Comparison of ENCODE assay signal across 20 cellular contexts in genomic region chr11:71302911-71303310, GRCh38. TPM values are rescaled to one million over a fixed set of nuclear protein-coding genes. Genes with fewer than 3 reads are reported as not detected.
DNase-seq lines count a peak whose midpoint lies in the region; ATAC-seq and TF ChIP-seq lines count a peak whose summit lies in the region.
"Had no signal": no experiment of that assay in that cellular context is flagged by ENCODE, and none has a peak within 500 bp of the region (broad histone marks: within the 10 kb centered on the region; RNA-seq: fewer than 3 reads in every experiment).

No MANE protein-coding gene starts in this region.

- no peaks in the 10 kb centered on the region for H3K36me3 Mint-ChIP-seq in natural killer cell treated with Interleukin-12 subunit alpha and Interleukin-12 subunit beta and Interleukin-15 and Interleukin-18, amount 100 ng/mL, for 72 hours
- no peaks in the 10 kb centered on the region for H3K36me3 Mint-ChIP-seq in natural killer cell
- H3K36me3 Mint-ChIP-seq in activated naive CD8-positive, alpha-beta T cell treated with anti-CD3 and anti-CD28 coated beads for 36 hours, result no peaks in the 10 kb centered on the region
- H3K36me3 Mint-ChIP-seq: activated naive CD4-positive, alpha-beta T cell treated with anti-CD3 and anti-CD28 coated beads, Interleukin-2, amount 50 U/mL, for 72 hours had no signal

- DNase-seq in natural killer cell treated with Interleukin-12 subunit alpha and Interleukin-12 subunit beta and Interleukin-15 and Interleukin-18, amount 100 ng/mL, for 72 hours (ENCODE audit: low spot score), result peak; percentile 37
- DNase-seq in natural killer cell, result no peak
- DNase-seq in SW480 (ENCODE audit: low spot score), result peak; percentile 19
- DNase-seq in islet precursor cell, result peak; percentile 54
- DNase-seq in activated naive CD8-positive, alpha-beta T cell treated with anti-CD3 and anti-CD28 coated beads for 36 hours, result no peak
- DNase-seq: activated CD4-positive, alpha-beta T cell treated with anti-CD3 and anti-CD28 coated beads for 36 hours; COR-L47; effector memory CD8-positive, alpha-beta T cell; foreskin keratinocyte; HCEC 1CT; MG63; NCI-H187 treated with DMSO at 0.1 percent for 48 hours; SHP77 had no signal

- peaks cover 11% of the 10 kb centered on the region in 2 donors for H3K27me3 Mint-ChIP-seq in natural killer cell treated with Interleukin-12 subunit alpha and Interleukin-12 subunit beta and Interleukin-15 and Interleukin-18, amount 100 ng/mL, for 72 hours
- H3K27me3 Mint-ChIP-seq in natural killer cell (ENCODE audit: low read depth in 2 of 2), result peaks cover 2 to 19% of the 10 kb centered on the region in 2 donors
- H3K27me3 Mint-ChIP-seq in activated naive CD8-positive, alpha-beta T cell treated with anti-CD3 and anti-CD28 coated beads for 36 hours, result peaks cover 37% of the 10 kb centered on the region

- H3K27ac Mint-ChIP-seq in natural killer cell treated with Interleukin-12 subunit alpha and Interleukin-12 subunit beta and Interleukin-15 and Interleukin-18, amount 100 ng/mL, for 72 hours, result no peak overlapping the region
- H3K27ac Mint-ChIP-seq in natural killer cell, result no peak overlapping the region
- H3K27ac Mint-ChIP-seq in activated naive CD8-positive, alpha-beta T cell treated with anti-CD3 and anti-CD28 coated beads for 36 hours, result no peak overlapping the region
- H3K27ac Mint-ChIP-seq: activated CD4-positive, alpha-beta T cell treated with anti-CD3 and anti-CD28 coated beads for 36 hours; activated naive CD4-positive, alpha-beta T cell treated with anti-CD3 and anti-CD28 coated beads, Interleukin-2, amount 50 U/mL, for 72 hours; effector memory CD8-positive, alpha-beta T cell; nephron; T-helper 2 cell treated with Interferon-gamma antibody and Interleukin-4, amounts not matched to agents 5 μg/mL and 100 μg/mL, for 36 hours had no signal

- intact Hi-C loops in natural killer cell (cut with micrococcal nuclease), result no loop called here

- no peaks in the 10 kb centered on the region for H3K9me3 Mint-ChIP-seq in natural killer cell treated with Interleukin-12 subunit alpha and Interleukin-12 subunit beta and Interleukin-15 and Interleukin-18, amount 100 ng/mL, for 72 hours
- H3K9me3 Mint-ChIP-seq in natural killer cell, result no peaks in the 10 kb centered on the region
- H3K9me3 Mint-ChIP-seq in activated naive CD8-positive, alpha-beta T cell treated with anti-CD3 and anti-CD28 coated beads for 36 hours, result no peaks in the 10 kb centered on the region
- H3K9me3 Mint-ChIP-seq: activated naive CD4-positive, alpha-beta T cell treated with anti-CD3 and anti-CD28 coated beads, Interleukin-2, amount 50 U/mL, for 72 hours; effector memory CD8-positive, alpha-beta T cell; nephron; T-helper 2 cell treated with Interferon-gamma antibody and Interleukin-4, amounts not matched to agents 5 μg/mL and 100 μg/mL, for 36 hours had no signal

- no peak for ATAC-seq in natural killer cell treated with Interleukin-12 subunit alpha and Interleukin-12 subunit beta and Interleukin-15 and Interleukin-18, amount 100 ng/mL, for 72 hours
- ATAC-seq in natural killer cell (no peak), HG03469 (IDR thresholded peaks at IDR 0.05; ENCODE audit: unreplicated experiment) (no peak), GM19397 (IDR thresholded peaks at IDR 0.05; ENCODE audit: unreplicated experiment) (no peak), GM19035 (IDR thresholded peaks at IDR 0.05; ENCODE audit: unreplicated experiment) (no peak)
- ATAC-seq: activated CD4-positive, alpha-beta T cell treated with anti-CD3 and anti-CD28 coated beads for 36 hours; activated naive CD4-positive, alpha-beta T cell treated with anti-CD3 and anti-CD28 coated beads, Interleukin-2, amount 50 U/mL, for 72 hours; effector memory CD8-positive, alpha-beta T cell; foreskin keratinocyte had no signal

- peaks cover 0 to 3% of the 10 kb centered on the region in 2 donors for H3K4me1 Mint-ChIP-seq in natural killer cell treated with Interleukin-12 subunit alpha and Interleukin-12 subunit beta and Interleukin-15 and Interleukin-18, amount 100 ng/mL, for 72 hours (ENCODE audit: low read depth in 2 of 2)
- H3K4me1 Mint-ChIP-seq in natural killer cell, result no peaks in the 10 kb centered on the region
- no peaks in the 10 kb centered on the region for H3K4me1 Mint-ChIP-seq in activated naive CD8-positive, alpha-beta T cell treated with anti-CD3 and anti-CD28 coated beads for 36 hours
- H3K4me1 Mint-ChIP-seq: activated CD4-positive, alpha-beta T cell treated with anti-CD3 and anti-CD28 coated beads for 36 hours had no signal

- no peak overlapping the region for H3K4me3 Mint-ChIP-seq in natural killer cell treated with Interleukin-12 subunit alpha and Interleukin-12 subunit beta and Interleukin-15 and Interleukin-18, amount 100 ng/mL, for 72 hours
- H3K4me3 Mint-ChIP-seq in natural killer cell, result no peak overlapping the region
- no peak overlapping the region for H3K4me3 Mint-ChIP-seq in activated naive CD8-positive, alpha-beta T cell treated with anti-CD3 and anti-CD28 coated beads for 36 hours
- H3K4me3 Mint-ChIP-seq: activated CD4-positive, alpha-beta T cell treated with anti-CD3 and anti-CD28 coated beads for 36 hours; effector memory CD8-positive, alpha-beta T cell; nephron; T-helper 2 cell treated with Interferon-gamma antibody and Interleukin-4, amounts not matched to agents 5 μg/mL and 100 μg/mL, for 36 hours had no signal

- no peak for TF ChIP-seq CTCF in natural killer cell (IDR thresholded peaks at IDR 0.05)

RNA-seq across cellular contexts. Expression of gene SHANK2, which starts 50.5 kb away (rescaled TPM):
- total RNA-seq in natural killer cell treated with Interleukin-12 subunit alpha and Interleukin-12 subunit beta and Interleukin-15 and Interleukin-18, amount 100 ng/mL, for 72 hours, result under 1 TPM in 1 of 2 donors, not detected in 1; 0.11 TPM
- 1 to 10 TPM in 1 of 3 donors, not detected in 2; 4.9 TPM for total RNA-seq in natural killer cell
- total RNA-seq in activated naive CD8-positive, alpha-beta T cell treated with anti-CD3 and anti-CD28 coated beads for 36 hours, result not detected
- total RNA-seq: activated CD4-positive, alpha-beta T cell treated with anti-CD3 and anti-CD28 coated beads for 36 hours; activated naive CD4-positive, alpha-beta T cell treated with anti-CD3 and anti-CD28 coated beads, Interleukin-2, amount 50 U/mL, for 72 hours; G401 had no signal

Comparison
In these comparisons a context has a peak if more than half of its experiments do, and no peak if none do; other contexts are left out.
1. DNase-seq: peak in natural killer cell treated with Interleukin-12 subunit alpha and Interleukin-12 subunit beta and Interleukin-15 and Interleukin-18, amount 100 ng/mL, for 72 hours (single experiment), SW480 (single experiment) and islet precursor cell (single experiment); none in natural killer cell (single experiment) and activated naive CD8-positive, alpha-beta T cell treated with anti-CD3 and anti-CD28 coated beads for 36 hours (single experiment).